ENCODE assay signal across 9 cellular contexts in genomic region chr1:55143686-55144085, GRCh38.
A peak's percentile ranks its signal among the peaks of the same experiment; 100 is the strongest.
DNase-seq lines count a peak whose midpoint lies in the region; ATAC-seq, FAIRE-seq and TF ChIP-seq lines count a peak whose summit lies in the region.
"Had no signal": no experiment of that assay in that cellular context is flagged by ENCODE, and none has a peak within 500 bp of the region (broad histone marks: within the 10 kb centered on the region; RNA-seq: fewer than 3 reads in every experiment).

No MANE protein-coding gene starts in this region.

- H3K27me3 ChIP-seq in right lobe of liver, result no peaks in the 10 kb centered on the region

- TF ChIP-seq CTCF in VCaP (conservative IDR thresholded peaks at IDR 0.05) (peak; percentile 80), right lobe of liver (IDR thresholded peaks at IDR 0.05) (peak in 1 of 4 donors; percentile 18)

- peak; percentile 22 for DNase-seq in NCI-H2196 (lab: John Stamatoyannopoulos, UW; ENCODE audit: unreplicated experiment)
- DNase-seq in NCI-H2196 treated with DMSO at 0.1 percent for 48 hours (lab: John Stamatoyannopoulos, UW; ENCODE audit: unreplicated experiment), result no peak
- no peak for DNase-seq in right lobe of liver
- no peak for DNase-seq in GF-D8 (lab: John Stamatoyannopoulos, UW)
- DNase-seq in GM19239 (ENCODE audit: insufficient read length, low spot score), result no peak
- DNase-seq: T-helper 9 cell had no signal

- no peak overlapping the region for H3K4me3 ChIP-seq in right lobe of liver

- H3K9me3 ChIP-seq in right lobe of liver, result no peaks in the 10 kb centered on the region

- TF ChIP-seq POLR2A in right lobe of liver (IDR thresholded peaks at IDR 0.05), result no peak

- peaks cover 0 to 47% (median 12%) of the 10 kb centered on the region in 4 donors for H3K36me3 ChIP-seq in right lobe of liver

- ATAC-seq in HG03354 (IDR thresholded peaks at IDR 0.05; ENCODE audit: poor library complexity, severe bottlenecking, unreplicated experiment) (peak; percentile 83), right lobe of liver (peak; percentile 43 to 66 (median 56)), GM18519 (IDR thresholded peaks at IDR 0.05; ENCODE audit: low FRiP score, unreplicated experiment) (no peak)

- no peak for FAIRE-seq in GM19239 (lab: Jason Lieb, UNC)

- 0 out of 2 replicates have a peak overlapping the region, but pooled peaks have one; percentile 2 for H3K27ac ChIP-seq in VCaP
- no peak overlapping the region for H3K27ac ChIP-seq in right lobe of liver

- H3K4me1 ChIP-seq in right lobe of liver, result no peaks in the 10 kb centered on the region

- WGBS in right lobe of liver (ENCODE audit: insufficient coverage, low coverage, low lambda C conversion rate, missing lambda C conversion rate), result 95% methylated on average over 2 of the region's 3 CpGs

- intact Hi-C loops in right lobe of liver (cut with DNase I), result loop anchor here in 1 of 2 donors (5.0 kb wide), 1 partner anchor 134 kb away; no protein-coding TSS in a partner anchor
